ENCODE assay signal across 1 cellular context in genomic region chr5:18800293-18801025, GRCh38.
TF ChIP-seq lines count a peak whose summit lies in the region.

No MANE protein-coding gene starts in this region.

TF ChIP-seq in WTC11, 78 proteins besides CTCF, POLR2A, EP300 and RAD21 (continued from another document):
- TF ChIP-seq STAT6 (CRISPR knock-in tag; conservative IDR thresholded peaks at IDR 0.05; ENCODE audit: low read depth) (no peak), SOX15 (CRISPR knock-in tag; IDR thresholded peaks at IDR 0.05) (no peak), NFE2L1 (CRISPR knock-in tag; IDR thresholded peaks at IDR 0.05) (no peak), GRHL2 (CRISPR knock-in tag; IDR thresholded peaks at IDR 0.05; ENCODE audit: insufficient replicate concordance, severe bottlenecking) (no peak)
